9 cellular contexts compared by ENCODE assay signal in genomic region chr3:115239717-115240116, GRCh38.
DNase-seq lines count a peak whose midpoint lies in the region; ATAC-seq, FAIRE-seq and TF ChIP-seq lines count a peak whose summit lies in the region.
"Had no signal": no experiment of that assay in that cellular context is flagged by ENCODE, and none has a peak within 500 bp of the region (broad histone marks: within the 10 kb centered on the region; RNA-seq: fewer than 3 reads in every experiment).

No MANE protein-coding gene starts in this region.

- no peaks in the 10 kb centered on the region for H3K4me1 ChIP-seq in kidney (ENCODE audit: control insufficient read depth in 1 of 2, insufficient read depth in 1 of 2, low read depth in 1 of 2, low read length in 2 of 2)

- no peaks in the 10 kb centered on the region for H3K36me3 Mint-ChIP-seq in T-helper 2 cell treated with Interferon-gamma antibody and Interleukin-4, amounts not matched to agents 5 μg/mL and 100 μg/mL, for 36 hours (ENCODE audit: low read depth)

- H3K27ac ChIP-seq in kidney (ENCODE audit: low read depth in 2 of 2, low read length in 2 of 2) = no peak overlapping the region
- H3K27ac ChIP-seq: neutrophil had no signal

- ATAC-seq in GM19463 (IDR thresholded peaks at IDR 0.05; ENCODE audit: unreplicated experiment) = no peak

- FAIRE-seq in kidney (lab: Jason Lieb, UNC) = no peak

- no peak overlapping the region for H3K9ac ChIP-seq in kidney (ENCODE audit: low read length in 2 of 2)

- TF ChIP-seq CTCF in AG09319 (IDR thresholded peaks at IDR 0.05; ENCODE audit: low read depth, low read length) = no peak
- TF ChIP-seq CTCF in astrocyte of the cerebellum (IDR thresholded peaks at IDR 0.05; ENCODE audit: low read depth, low read length, missing control alignments) = no peak
- no peak for TF ChIP-seq CTCF in kidney (IDR thresholded peaks at IDR 0.05; ENCODE audit: borderline replicate concordance, extremely low read depth, insufficient read depth)

- H3K9me3 Mint-ChIP-seq in T-helper 2 cell treated with Interferon-gamma antibody and Interleukin-4, amounts not matched to agents 5 μg/mL and 100 μg/mL, for 36 hours = no peaks in the 10 kb centered on the region

- in situ Hi-C loops in astrocyte of the cerebellum (cut with HindIII; ENCODE audit: low sequenced_read_pairs) = no loop called here

- intact Hi-C loops in kidney (cut with DNase I) = no loop called here

- no peak overlapping the region for H3K4me3 ChIP-seq in astrocyte of the cerebellum (ENCODE audit: low read depth, low read length)
- H3K4me3 ChIP-seq in kidney (ENCODE audit: low read length in 2 of 2) = no peak overlapping the region

- no peak overlapping the region for H3K27ac Mint-ChIP-seq in T-helper 2 cell treated with Interferon-gamma antibody and Interleukin-4, amounts not matched to agents 5 μg/mL and 100 μg/mL, for 36 hours

- H3K9me3 ChIP-seq in kidney (ENCODE audit: control insufficient read depth in 1 of 2, low read length in 2 of 2) = no peaks in the 10 kb centered on the region
- H3K9me3 ChIP-seq: neutrophil had no signal

- H3K4me3 Mint-ChIP-seq in T-helper 2 cell treated with Interferon-gamma antibody and Interleukin-4, amounts not matched to agents 5 μg/mL and 100 μg/mL, for 36 hours = no peak overlapping the region

- DNase-seq in AG09319 (ENCODE audit: extremely low read depth, low read depth) (peak; percentile 76), NCI-H2029 treated with DMSO at 0.1 percent for 48 hours (lab: John Stamatoyannopoulos, UW) (peak; percentile 69), astrocyte of the cerebellum (ENCODE audit: low read depth) (peak; percentile 71), kidney (peak; percentile 59), iPS-NIHi7 (ENCODE audit: extremely low spot score) (no peak), NK-92 (lab: John Stamatoyannopoulos, UW; ENCODE audit: unreplicated experiment) (no peak)
- no peak for DNase-seq in T-helper 2 cell treated with Interferon-gamma antibody and Interleukin-4, amounts not matched to agents 5 μg/mL and 100 μg/mL, for 36 hours (ENCODE audit: low spot score)

- no peaks in the 10 kb centered on the region for H3K27me3 Mint-ChIP-seq in T-helper 2 cell treated with Interferon-gamma antibody and Interleukin-4, amounts not matched to agents 5 μg/mL and 100 μg/mL, for 36 hours (ENCODE audit: low read depth)

- no peaks in the 10 kb centered on the region for H3K36me3 ChIP-seq in kidney (ENCODE audit: control insufficient read depth in 1 of 2, insufficient read depth in 2 of 2, low read length in 2 of 2)
- H3K36me3 ChIP-seq: neutrophil had no signal

- no peaks in the 10 kb centered on the region for H3K4me1 Mint-ChIP-seq in T-helper 2 cell treated with Interferon-gamma antibody and Interleukin-4, amounts not matched to agents 5 μg/mL and 100 μg/mL, for 36 hours (ENCODE audit: low read depth)

Comparison
In these comparisons a context has a peak if more than half of its experiments do, and no peak if none do; other contexts are left out.
1. DNase-seq: peak in AG09319 (single experiment), NCI-H2029 treated with DMSO at 0.1 percent for 48 hours (single experiment), astrocyte of the cerebellum (single experiment) and kidney (single experiment); none in T-helper 2 cell treated with Interferon-gamma antibody and Interleukin-4, amounts not matched to agents 5 μg/mL and 100 μg/mL, for 36 hours (single experiment), iPS-NIHi7 (single experiment) and NK-92 (single experiment).